ENCODE assay signal across 16 cellular contexts in the genomic region with DNA sequence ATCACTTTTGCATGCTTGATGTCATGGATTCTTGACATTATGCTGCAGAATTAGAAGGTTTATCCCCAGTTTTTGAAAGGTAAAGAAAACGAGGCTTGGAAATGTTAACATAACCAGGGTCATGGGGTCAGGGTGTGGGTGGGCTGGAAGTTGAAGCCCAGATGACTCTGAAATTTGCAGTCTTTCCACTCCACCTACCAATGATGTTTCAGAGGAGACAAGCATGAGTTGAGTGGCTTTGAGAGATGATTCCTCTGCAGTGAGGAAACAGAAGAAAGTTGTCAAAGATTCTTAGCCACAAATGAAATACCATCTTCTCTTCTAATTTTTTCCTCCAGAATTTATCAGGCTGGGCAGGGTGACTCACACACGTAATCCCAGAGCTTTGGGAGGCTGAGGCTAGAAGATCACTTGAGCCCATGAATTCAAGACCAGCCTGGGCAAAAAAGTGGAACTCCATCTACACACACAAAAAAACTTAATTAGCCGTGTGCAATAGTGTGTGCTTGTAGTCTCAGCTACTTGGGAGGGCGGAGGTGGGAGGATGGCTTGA.
A peak's percentile ranks its signal among the peaks of the same experiment; 100 is the strongest.
DNase-seq lines count a peak whose midpoint lies in the region; ATAC-seq and TF ChIP-seq lines count a peak whose summit lies in the region.
"Had no signal": no experiment of that assay in that cellular context is flagged by ENCODE, and none has a peak within 500 bp of the region (broad histone marks: within the 10 kb centered on the region; RNA-seq: fewer than 3 reads in every experiment).

No MANE protein-coding gene starts in this region.

- ATAC-seq in left ventricle myocardium superior (peak; percentile 44), SK-N-SH treated with all-trans-retinoic acid at 6 μM for 48 hours (peak; percentile 47), esophagus mucosa (no peak)

- intact Hi-C loops in left ventricle myocardium superior (cut with micrococcal nuclease), result no loop called here

- H3K9ac ChIP-seq in neural progenitor cell, result no peak overlapping the region

- H3K4me3 ChIP-seq in right atrium auricular region (no peak overlapping the region), hepatocyte (no peak overlapping the region), neural progenitor cell (no peak overlapping the region)

- no peaks in the 10 kb centered on the region for H3K36me3 Mint-ChIP-seq in neural progenitor cell

- H3K27ac ChIP-seq in right atrium auricular region (no peak overlapping the region), hepatocyte (peak overlapping the region; percentile 37), neural progenitor cell (no peak overlapping the region)
- H3K27ac ChIP-seq: C4-2B, RWPE1 had no signal

- H3K27me3 Mint-ChIP-seq in neural progenitor cell (ENCODE audit: insufficient read depth, low read depth), result no peaks in the 10 kb centered on the region

- H3K4me1 ChIP-seq in right atrium auricular region, result peaks cover 0 to 9% of the 10 kb centered on the region in 2 donors
- H3K4me1 ChIP-seq in hepatocyte (ENCODE audit: insufficient read depth), result peaks cover 3% of the 10 kb centered on the region
- H3K4me1 ChIP-seq in neural progenitor cell, result no peaks in the 10 kb centered on the region

- DNase-seq in left ventricle myocardium superior (no peak), right atrium auricular region (ENCODE audit: low spot score) (no peak), hepatocyte (ENCODE audit: low spot score) (peak; percentile 32), GM13976 (ENCODE audit: low spot score) (no peak), neural progenitor cell (ENCODE audit: low spot score) (no peak)
- DNase-seq: DND-41, GDM1, HFFc6, NCI-H1417 treated with DMSO at 0.1 percent for 48 hours, NCI-H1930, NCI-H446 treated with DMSO at 0.1 percent for 48 hours, NCI-H774 had no signal

- H2AFZ ChIP-seq in hepatocyte (no peak overlapping the region), neural progenitor cell (replicated peaks) (no peak overlapping the region)

- H3K4me3 Mint-ChIP-seq in neural progenitor cell, result no peak overlapping the region
- H3K4me3 Mint-ChIP-seq: HFFc6 had no signal

- TF ChIP-seq CTCF in right atrium auricular region (IDR thresholded peaks at IDR 0.05) (no peak), hepatocyte (IDR thresholded peaks at IDR 0.05; ENCODE audit: poor library complexity) (no peak), GM13976 (IDR thresholded peaks at IDR 0.05; ENCODE audit: borderline replicate concordance, control extremely low read depth, extremely low read depth, insufficient read depth, missing control alignments) (no peak), neural progenitor cell (IDR thresholded peaks at IDR 0.05) (no peak)

- no peak overlapping the region for H3K27ac Mint-ChIP-seq in neural progenitor cell
- H3K27ac Mint-ChIP-seq: HFFc6 had no signal

- H3K4me1 Mint-ChIP-seq in neural progenitor cell, result peaks cover 13% of the 10 kb centered on the region

- H3K79me2 ChIP-seq in hepatocyte (no peaks in the 10 kb centered on the region), neural progenitor cell (ENCODE audit: low read depth) (no peaks in the 10 kb centered on the region)

- H4K20me1 ChIP-seq in hepatocyte (ENCODE audit: insufficient read depth, poor library complexity, severe bottlenecking), result no peaks in the 10 kb centered on the region
- H4K20me1 ChIP-seq in neural progenitor cell (ENCODE audit: low read depth), result no peaks in the 10 kb centered on the region

- no peaks in the 10 kb centered on the region for H3K27me3 ChIP-seq in right atrium auricular region
- H3K27me3 ChIP-seq in hepatocyte, result no peaks in the 10 kb centered on the region
- no peaks in the 10 kb centered on the region for H3K27me3 ChIP-seq in neural progenitor cell

- WGBS in hepatocyte (ENCODE audit: low lambda C conversion rate, missing lambda C conversion rate), result 51% methylated on average over 4 of the region's 4 CpGs

- no peaks in the 10 kb centered on the region for H3F3A ChIP-seq in neural progenitor cell (ENCODE audit: low read depth)

- in situ Hi-C loops in GM13976 (cut with MboI; ENCODE audit: low sequenced_read_pairs, unreplicated experiment), result no loop called here

- H3K9me3 Mint-ChIP-seq in neural progenitor cell, result no peaks in the 10 kb centered on the region

- no peaks in the 10 kb centered on the region for H3K9me3 ChIP-seq in right atrium auricular region
- H3K9me3 ChIP-seq in hepatocyte (ENCODE audit: low read depth), result no peaks in the 10 kb centered on the region
- no peaks in the 10 kb centered on the region for H3K9me3 ChIP-seq in neural progenitor cell (ENCODE audit: low read depth)

- H3K4me2 ChIP-seq in hepatocyte (no peak overlapping the region), neural progenitor cell (no peak overlapping the region)

- H3K36me3 ChIP-seq in right atrium auricular region (no peaks in the 10 kb centered on the region), hepatocyte (replicated peaks; ENCODE audit: insufficient read depth, low read depth) (no peaks in the 10 kb centered on the region), neural progenitor cell (no peaks in the 10 kb centered on the region)

- no peaks in the 10 kb centered on the region for H3K9me2 ChIP-seq in hepatocyte (replicated peaks; ENCODE audit: insufficient read depth)

TF ChIP-seq in SK-N-SH treated with all-trans-retinoic acid at 6 μM for 48 hours, 23 proteins besides CTCF, POLR2A, EP300 and RAD21:
- TF ChIP-seq ISL1 (CRISPR knock-in tag; IDR thresholded peaks at IDR 0.05) (no peak), ZNF565 (CRISPR knock-in tag; conservative IDR thresholded peaks at IDR 0.05; ENCODE audit: low read depth) (no peak), CREB5 (CRISPR knock-in tag; IDR thresholded peaks at IDR 0.05; ENCODE audit: low read depth) (no peak), ARNTL (CRISPR knock-in tag; IDR thresholded peaks at IDR 0.05; ENCODE audit: borderline replicate concordance, low read depth) (no peak), TOX (CRISPR knock-in tag; IDR thresholded peaks at IDR 0.05; ENCODE audit: borderline replicate concordance) (no peak), PPARA (CRISPR knock-in tag; IDR thresholded peaks at IDR 0.05; ENCODE audit: borderline replicate concordance) (no peak), ZNF8 (CRISPR knock-in tag; IDR thresholded peaks at IDR 0.05) (no peak), ZFP3 (CRISPR knock-in tag; IDR thresholded peaks at IDR 0.05) (no peak), RARB (CRISPR knock-in tag; IDR thresholded peaks at IDR 0.05) (no peak), ZFP30 (CRISPR knock-in tag; IDR thresholded peaks at IDR 0.05) (no peak), CSRNP3 (CRISPR knock-in tag; IDR thresholded peaks at IDR 0.05) (no peak), BACH2 (CRISPR knock-in tag; IDR thresholded peaks at IDR 0.05; ENCODE audit: borderline replicate concordance) (no peak), OSR1 (CRISPR knock-in tag; IDR thresholded peaks at IDR 0.05) (no peak), TCF4 (CRISPR knock-in tag; IDR thresholded peaks at IDR 0.05; ENCODE audit: borderline replicate concordance) (no peak), SNAI2 (CRISPR knock-in tag; IDR thresholded peaks at IDR 0.05) (no peak)
- TF ChIP-seq, protein P1, sequence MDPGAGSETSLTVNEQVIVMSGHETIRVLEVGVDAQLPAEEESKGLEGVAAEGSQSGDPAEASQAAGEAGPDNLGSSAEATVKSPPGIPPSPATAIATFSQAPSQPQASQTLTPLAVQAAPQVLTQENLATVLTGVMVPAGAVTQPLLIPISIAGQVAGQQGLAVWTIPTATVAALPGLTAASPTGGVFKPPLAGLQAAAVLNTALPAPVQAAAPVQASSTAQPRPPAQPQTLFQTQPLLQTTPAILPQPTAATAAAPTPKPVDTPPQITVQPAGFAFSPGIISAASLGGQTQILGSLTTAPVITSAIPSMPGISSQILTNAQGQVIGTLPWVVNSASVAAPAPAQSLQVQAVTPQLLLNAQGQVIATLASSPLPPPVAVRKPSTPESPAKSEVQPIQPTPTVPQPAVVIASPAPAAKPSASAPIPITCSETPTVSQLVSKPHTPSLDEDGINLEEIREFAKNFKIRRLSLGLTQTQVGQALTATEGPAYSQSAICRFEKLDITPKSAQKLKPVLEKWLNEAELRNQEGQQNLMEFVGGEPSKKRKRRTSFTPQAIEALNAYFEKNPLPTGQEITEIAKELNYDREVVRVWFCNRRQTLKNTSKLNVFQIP (CRISPR knock-in tag; IDR thresholded peaks at IDR 0.05; ENCODE audit: borderline replicate concordance, low read depth), result no peak
